ENCODE assay signal across 7 cellular contexts in genomic region chr6:167345960-167346359, GRCh38. TPM values are rescaled to one million over a fixed set of nuclear protein-coding genes. Genes with fewer than 3 reads are reported as not detected.
"Had no signal": no experiment of that assay in that cellular context is flagged by ENCODE, and none has a peak within 500 bp of the region (broad histone marks: within the 10 kb centered on the region; RNA-seq: fewer than 3 reads in every experiment).

No MANE protein-coding gene starts in this region.

- H2AFZ ChIP-seq: GM23338 had no signal

- DNase-seq: H9, HCEC 1CT, KBM-7 had no signal

- H3K36me3 Mint-ChIP-seq: IgD-negative memory B cell had no signal

- H3K4me3 Mint-ChIP-seq: GM23338, H9, IgD-negative memory B cell had no signal

- ATAC-seq: GM23338 had no signal

- H3K9me3 Mint-ChIP-seq: GM23338, H9, IgD-negative memory B cell had no signal

- H3K27ac Mint-ChIP-seq: GM23338, H9, IgD-negative memory B cell had no signal

- H3K4me3 ChIP-seq: GM23338 had no signal

- H3K4me2 ChIP-seq: GM23338 had no signal

RNA-seq across cellular contexts. Expression of gene TTLL2, which starts 21.1 kb away (rescaled TPM):
- total RNA-seq: GM23338, H1, H9, HT-29 had no signal
- polyA plus RNA-seq: GM23338, H1, IgD-negative memory B cell had no signal

RNA-seq across cellular contexts. Expression of gene UNC93A, which starts 54.8 kb away (rescaled TPM):
- total RNA-seq: H1 had no signal
- polyA plus RNA-seq: IgD-negative memory B cell had no signal
